Comparison of ENCODE assay signal across 16 cellular contexts in genomic region chr14:59195898-59196297, GRCh38.
"Had no signal": no experiment of that assay in that cellular context is flagged by ENCODE, and none has a peak within 500 bp of the region (broad histone marks: within the 10 kb centered on the region; RNA-seq: fewer than 3 reads in every experiment).

No MANE protein-coding gene starts in this region.

- H3K4me2 ChIP-seq: neural progenitor cell had no signal

- DNase-seq: activated CD4-positive, alpha-beta T cell treated with anti-CD3 and anti-CD28 coated beads, Interleukin-2, amount 10 ng/mL, durations not matched to agents 24 days and 14 days; activated CD8-positive, alpha-beta T cell treated with anti-CD3 and anti-CD28 coated beads for 36 hours; activated naive CD4-positive, alpha-beta T cell treated with anti-CD3 and anti-CD28 coated beads for 36 hours; activated naive CD8-positive, alpha-beta T cell treated with anti-CD3 and anti-CD28 coated beads, Interleukin-2, amount 50 U/mL, for 24 hours; activated T-cell treated with anti-CD3 and anti-CD28 coated beads, Interleukin-2, amount 50 U/mL, for 24 hours; anterior cingulate cortex; brain microvascular endothelial cell; colonic mucosa; head of caudate nucleus; kidney; left lung; naive B cell; ovary; stimulated activated CD4-positive, alpha-beta T cell treated with anti-CD3 and anti-CD28 coated beads, Interleukin-2, amount 100 ng/mL, for 24 hours; stimulated activated naive CD8-positive, alpha-beta T cell treated with anti-CD3 and anti-CD28 coated beads, Interleukin-15, Interleukin-2, amounts not matched to agents 100 U/mL and 50 U/mL, for 24 hours had no signal

- H2AFZ ChIP-seq: neural progenitor cell had no signal

- H3K4me3 ChIP-seq: colonic mucosa, left lung, neural progenitor cell, ovary had no signal

- H3K27ac ChIP-seq: brain microvascular endothelial cell, colonic mucosa, neural progenitor cell, ovary had no signal

- H3K27me3 ChIP-seq: brain microvascular endothelial cell, colonic mucosa, left lung, neural progenitor cell, ovary had no signal

- ATAC-seq: activated CD8-positive, alpha-beta T cell treated with anti-CD3 and anti-CD28 coated beads for 36 hours; activated naive CD8-positive, alpha-beta T cell treated with anti-CD3 and anti-CD28 coated beads, Interleukin-2, amount 50 U/mL, for 24 hours; left lung; stimulated activated naive CD8-positive, alpha-beta T cell treated with anti-CD3 and anti-CD28 coated beads, Interleukin-15, Interleukin-2, amounts not matched to agents 100 U/mL and 50 U/mL, for 24 hours had no signal

- H3K4me1 ChIP-seq: colonic mucosa had no signal

- H3K9me3 ChIP-seq: colonic mucosa, left lung, ovary had no signal

- H3K9ac ChIP-seq: neural progenitor cell had no signal

- H3K36me3 ChIP-seq: brain microvascular endothelial cell, colonic mucosa, left lung, neural progenitor cell, ovary had no signal
